ENCODE assay signal across 15 cellular contexts in genomic region chr1:189681252-189681919, GRCh38.
DNase-seq lines count a peak whose midpoint lies in the region; ATAC-seq lines count a peak whose summit lies in the region.
"Had no signal": no experiment of that assay in that cellular context is flagged by ENCODE, and none has a peak within 500 bp of the region (broad histone marks: within the 10 kb centered on the region; RNA-seq: fewer than 3 reads in every experiment).

No MANE protein-coding gene starts in this region.

- ATAC-seq in GM19397 (IDR thresholded peaks at IDR 0.05; ENCODE audit: unreplicated experiment) (peak; percentile 92), HG02938 (IDR thresholded peaks at IDR 0.05; ENCODE audit: unreplicated experiment) (peak; percentile 85)
- ATAC-seq: natural killer cell, WTC11 had no signal

- DNase-seq in NCI-H1930 (lab: John Stamatoyannopoulos, UW): peak; percentile 33 to 58
- peak; percentile 89 for DNase-seq in renal cortical epithelial cell (ENCODE audit: low read depth)
- DNase-seq in anterior cingulate cortex (lab: John Stamatoyannopoulos, UW): no peak
- no peak for DNase-seq in COR-L47 (lab: John Stamatoyannopoulos, UW)
- no peak for DNase-seq in activated CD4-positive, alpha-beta T cell treated with anti-CD3 and anti-CD28 coated beads for 4 hours
- DNase-seq: activated naive CD4-positive, alpha-beta T cell treated with anti-CD3 and anti-CD28 coated beads, Interleukin-2, amount 10 ng/mL, durations not matched to agents 7 days and 5 days; KG1; natural killer cell; NCI-H1436 treated with DMSO at 0.1 percent for 48 hours; NCI-H524; retina; transverse colon had no signal

Comparison
In these comparisons a context has a peak if more than half of its experiments do, and no peak if none do; other contexts are left out.
1. DNase-seq: peak in NCI-H1930 (2 of 2) and renal cortical epithelial cell (single experiment); none in anterior cingulate cortex (0 of 58), COR-L47 (single experiment) and activated CD4-positive, alpha-beta T cell treated with anti-CD3 and anti-CD28 coated beads for 4 hours (0 of 2).